18 cellular contexts compared by ENCODE assay signal in the genomic region with DNA sequence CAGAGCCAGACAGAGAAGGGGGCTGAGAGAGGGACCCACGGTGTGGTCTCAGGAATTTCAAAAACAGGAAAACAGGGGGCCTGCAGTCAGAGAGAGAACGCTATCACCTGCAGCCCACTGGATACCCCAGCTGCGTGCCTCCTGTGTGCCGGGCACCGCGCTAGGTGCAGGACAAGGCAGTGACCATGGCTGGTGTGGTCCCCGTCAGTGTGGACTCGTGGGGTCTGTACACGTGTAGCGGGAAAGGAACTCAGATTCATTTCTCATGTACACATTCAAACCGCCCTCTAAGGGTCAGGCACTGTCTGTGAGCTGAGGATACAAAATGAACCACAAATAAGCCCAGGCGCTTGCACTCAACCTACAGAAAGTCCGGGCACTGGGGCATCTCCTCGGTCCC. TPM values are rescaled to one million over a fixed set of nuclear protein-coding genes. Genes with fewer than 3 reads are reported as not detected.
"Had no signal": no experiment of that assay in that cellular context is flagged by ENCODE, and none has a peak within 500 bp of the region (broad histone marks: within the 10 kb centered on the region; RNA-seq: fewer than 3 reads in every experiment).

No MANE protein-coding gene starts in this region.

- H3K27me3 Mint-ChIP-seq: activated CD4-positive, alpha-beta T cell treated with anti-CD3 and anti-CD28 coated beads, Interleukin-2, amount 10 ng/mL, durations not matched to agents 7 days and 5 days had no signal

- H3K27ac ChIP-seq: gastrocnemius medialis, left lung, neutrophil, tibial artery, vagina had no signal

- H3K27me3 ChIP-seq: gastrocnemius medialis, left lung, neutrophil, tibial artery, vagina had no signal

- H3K27ac Mint-ChIP-seq: activated CD4-positive, alpha-beta T cell treated with anti-CD3 and anti-CD28 coated beads, Interleukin-2, amount 10 ng/mL, durations not matched to agents 7 days and 5 days; T-helper 1 cell treated with Interleukin-12 subunit alpha and Interleukin-12 subunit beta and Interleukin-4 antibody, amounts not matched to agents 30 μg/mL and 1 μg/mL, for 36 hours had no signal

- ATAC-seq: activated T-cell treated with anti-CD3 and anti-CD28 coated beads, Interleukin-2, amount 50 U/mL, for 4 hours had no signal

- DNase-seq: activated CD4-positive, alpha-beta T cell treated with anti-CD3 and anti-CD28 coated beads, Interleukin-2, amount 10 ng/mL, durations not matched to agents 7 days and 5 days; activated CD8-positive, alpha-beta memory T cell treated with anti-CD3 and anti-CD28 coated beads, Interleukin-2, amount 50 U/mL, for 4 hours; activated naive CD4-positive, alpha-beta T cell treated with anti-CD3 and anti-CD28 coated beads, Interleukin-2, amount 50 U/mL, for 16 hours; activated T-cell treated with anti-CD3 and anti-CD28 coated beads, Interleukin-2, amount 50 U/mL, for 4 hours; aorta; cerebellar nuclear complex; effector CD4-positive, alpha-beta T cell; gastrocnemius medialis; head of caudate nucleus; left lung; mammary epithelial cell; stimulated activated naive CD8-positive, alpha-beta T cell treated with anti-CD3 and anti-CD28 coated beads, Interleukin-15, Interleukin-2, amounts not matched to agents 100 U/mL and 50 U/mL, for 24 hours had no signal

- H3K4me3 Mint-ChIP-seq: activated CD4-positive, alpha-beta T cell treated with anti-CD3 and anti-CD28 coated beads, Interleukin-2, amount 10 ng/mL, durations not matched to agents 7 days and 5 days had no signal

- H3K9me3 Mint-ChIP-seq: T-helper 1 cell treated with Interleukin-12 subunit alpha and Interleukin-12 subunit beta and Interleukin-4 antibody, amounts not matched to agents 30 μg/mL and 1 μg/mL, for 36 hours had no signal

- H3K36me3 ChIP-seq: gastrocnemius medialis, left lung, neutrophil, tibial artery, vagina had no signal

- H3K9me3 ChIP-seq: gastrocnemius medialis, left lung, neutrophil, vagina had no signal

- H3K4me3 ChIP-seq: left lung, tibial artery, vagina had no signal

RNA-seq across cellular contexts. Expression of gene SSUH2, which starts 20.9 kb away (rescaled TPM):
- total RNA-seq: activated CD4-positive, alpha-beta T cell treated with anti-CD3 and anti-CD28 coated beads, Interleukin-2, amount 10 ng/mL, durations not matched to agents 7 days and 5 days; activated T-cell treated with anti-CD3 and anti-CD28 coated beads, Interleukin-2, amount 50 U/mL, for 4 hours; kidney epithelial cell; mononuclear cell; vagina had no signal
